Comparison of ENCODE assay signal across 8 cellular contexts in genomic region chr17:35051579-35052239, GRCh38. TPM values are rescaled to one million over a fixed set of nuclear protein-coding genes. Genes with fewer than 3 reads are reported as not detected.
DNase-seq lines count a peak whose midpoint lies in the region; ATAC-seq, FAIRE-seq and TF ChIP-seq lines count a peak whose summit lies in the region.

No MANE protein-coding gene starts in this region.

- CTCF ChIA-PET in K562 (lab: Yijun Ruan, JAX; ENCODE audit: low intra/inter-chr PET ratio): no interaction called here

- POLR2A ChIA-PET in K562 (lab: Yijun Ruan, JAX): interaction anchor here (1.6 to 1.9 kb wide), 2 partner anchors 9 to 12 kb away, joined by 5 to 6 read pairs; partner anchors contain the start of gene RFFL

- no peak for TF ChIP-seq CTCF in K562 (IDR thresholded peaks at IDR 0.05 in 2 of 3, conservative IDR thresholded peaks at IDR 0.05 in 1 of 3; ENCODE audit: insufficient read depth in 2 of 3, low read depth in 1 of 3, low read length in 3 of 3)
- no peak for TF ChIP-seq CTCF in neutrophil (IDR thresholded peaks at IDR 0.05)

- no peak for TF ChIP-seq POLR2A in K562 (conservative IDR thresholded peaks at IDR 0.05)

- TF ChIP-seq RAD21 in K562 (CRISPR knock-in tag; conservative IDR thresholded peaks at IDR 0.05 in 1 of 2, IDR thresholded peaks at IDR 0.05 in 1 of 2): no peak

- peak overlapping the region; percentile 55 for H3K27ac ChIP-seq in HUES48 (ENCODE audit: low read depth, low read length)
- H3K27ac ChIP-seq in K562 (ENCODE audit: extremely low read depth, low read depth, low read length): peak overlapping the region; percentile 75; the same call in 2 of the 3 replicates
- peak overlapping the region; percentile 97 for H3K27ac ChIP-seq in neutrophil

- H3K36me3 ChIP-seq in HUES48 (ENCODE audit: control insufficient read depth, insufficient read depth, low read length): no peaks in the 10 kb centered on the region
- no peaks in the 10 kb centered on the region for H3K36me3 ChIP-seq in K562 (ENCODE audit: control insufficient read depth, insufficient read depth, low read length)
- H3K36me3 ChIP-seq in neutrophil: peaks cover 4% of the 10 kb centered on the region

- DNase-seq in GM03348 (ENCODE audit: low spot score) (peak; percentile 21), K562 (ENCODE audit: extremely low read depth in 1 of 4, low spot score in 3 of 4) (no peak), HTR-8/SVneo (ENCODE audit: insufficient read length, low spot score) (no peak), occipital lobe (lab: John Stamatoyannopoulos, UW) (no peak)

- TSS peak; percentile 17 for BruUV-seq in K562 (replicated peaks; lab: Mats Ljungman, UMichigan)

- H3K9ac ChIP-seq in HUES48 (ENCODE audit: low read depth, low read length): no peak overlapping the region
- peak overlapping the region in 1 of 2 experiments; percentile 40; a peak in 2 of 4 replicates for H3K9ac ChIP-seq in K562 (ENCODE audit: insufficient read depth in 1 of 2, low read depth in 2 of 2, low read length in 2 of 2)

- ATAC-seq in K562 (peak; percentile 43; the same call in 2 of the 3 replicates), HG03439 (IDR thresholded peaks at IDR 0.05; ENCODE audit: unreplicated experiment) (no peak), HG03175 (IDR thresholded peaks at IDR 0.05; ENCODE audit: unreplicated experiment) (no peak)

- 23% methylated on average over 6 of the region's 6 CpGs for WGBS in K562 (ENCODE audit: insufficient coverage, low coverage, missing lambda C conversion rate)

- H3K9me1 ChIP-seq in K562 (ENCODE audit: control insufficient read depth, insufficient read depth, low read length): no peaks in the 10 kb centered on the region

- no peaks in the 10 kb centered on the region for H4K20me1 ChIP-seq in K562 (replicated peaks; ENCODE audit: control insufficient read depth, insufficient read depth, low read length)

- intact Hi-C loops in K562 (cut with micrococcal nuclease): no loop called here

- peak overlapping the region; percentile 63 for H3K4me2 ChIP-seq in K562 (ENCODE audit: insufficient read depth, low read length)

- TF ChIP-seq EP300 in K562 (IDR thresholded peaks at IDR 0.05; ENCODE audit: low read length): no peak

- H3K79me2 ChIP-seq in K562 (ENCODE audit: control insufficient read depth, insufficient read depth, low read length): no peaks in the 10 kb centered on the region; the same call in 1 of the 3 replicates

- in situ Hi-C loops in K562 (cut with MboI): no loop called here

- H3K4me1 ChIP-seq in HUES48 (ENCODE audit: control insufficient read depth, insufficient read depth, low read length): peaks cover 26% of the 10 kb centered on the region
- peaks cover 4 to 14% of the 10 kb centered on the region in 2 experiments for H3K4me1 ChIP-seq in K562 (replicated peaks in 1 of 2; ENCODE audit: control insufficient read depth in 2 of 2, insufficient read depth in 2 of 2, low read length in 2 of 2)
- peaks cover 60 to 72% of the 10 kb centered on the region in 2 experiments for H3K4me1 ChIP-seq in neutrophil (ENCODE audit: control insufficient read depth in 1 of 2, insufficient read depth in 1 of 2, low read depth in 1 of 2, low read length in 1 of 2)

- H2AFZ ChIP-seq in K562 (ENCODE audit: low read depth, low read length): peak overlapping the region; percentile 78

- no peaks in the 10 kb centered on the region for H3K9me3 ChIP-seq in HUES48 (ENCODE audit: control insufficient read depth, insufficient read depth, low read length)
- no peaks in the 10 kb centered on the region for H3K9me3 ChIP-seq in K562 (replicated peaks; ENCODE audit: control insufficient read depth, insufficient read depth, low read depth, low read length)
- H3K9me3 ChIP-seq in neutrophil: no peaks in the 10 kb centered on the region

- FAIRE-seq in K562 (lab: Jason Lieb, UNC) (peak; percentile 49), HTR-8/SVneo (lab: Jason Lieb, UNC) (no peak)

- H3K4me3 ChIP-seq in HUES48 (ENCODE audit: low read depth, low read length): no peak overlapping the region
- H3K4me3 ChIP-seq in K562: no peak overlapping the region
- peak overlapping the region; percentile 59 to 65 for H3K4me3 ChIP-seq in neutrophil (ENCODE audit: low read depth in 1 of 2, low read length in 1 of 2)

- H3K27me3 ChIP-seq in HUES48 (ENCODE audit: control insufficient read depth, insufficient read depth, low read length) (no peaks in the 10 kb centered on the region), K562 (ENCODE audit: control insufficient read depth in 2 of 2, insufficient read depth in 2 of 2, low read length in 2 of 2) (no peaks in the 10 kb centered on the region), neutrophil (no peaks in the 10 kb centered on the region)

TF ChIP-seq in K562, 482 proteins besides CTCF, POLR2A, EP300 and RAD21:
- TF ChIP-seq ZNF316 (IDR thresholded peaks at IDR 0.05) (peak; percentile 83), MTF1 (CRISPR knock-in tag; IDR thresholded peaks at IDR 0.05; ENCODE audit: borderline replicate concordance) (no peak), HMBOX1 (IDR thresholded peaks at IDR 0.05) (0 out of 2 replicates have a peak, but pooled peaks have one; percentile 7), C11orf30 (IDR thresholded peaks at IDR 0.05; ENCODE audit: low read depth) (peak; percentile 75), POU5F1 (IDR thresholded peaks at IDR 0.05; ENCODE audit: borderline replicate concordance, low read depth, low read length, partially characterized antibody) (no peak), MLX (CRISPR knock-in tag; conservative IDR thresholded peaks at IDR 0.05) (no peak), SMAD1 (IDR thresholded peaks at IDR 0.05; ENCODE audit: low read depth, low read length, partially characterized antibody) (no peak), ARID1B (IDR thresholded peaks at IDR 0.05) (0 out of 2 replicates have a peak, but pooled peaks have one; percentile 1)

RNA-seq across cellular contexts. Expression of gene RFFL, which starts 11.8 kb away (rescaled TPM):
- total RNA-seq in K562 (2011; cell fraction: chromatin; rRNA removed; ENCODE audit: low replicate concordance): 11.5 and 14.4 TPM in 2 replicates
- 9.2 and 10.5 TPM in 2 replicates for total RNA-seq in K562 (2011; cell fraction: nucleolus; rRNA removed)
- total RNA-seq in K562 (2011; cell fraction: nucleoplasm; rRNA removed): 11.7 and 23.2 TPM in 2 replicates
- total RNA-seq in K562 (2014; rRNA removed) (12.7 and 16.4 TPM in 2 replicates), K562 (2014; rRNA removed; fragmentation: Illumina TruSeq; extraction: Trizol) (12.5 and 12.8 TPM in 2 replicates), K562 (2015; rRNA removed; fragmentation: Illumina TruSeq; extraction: Trizol) (12.4 and 12.5 TPM in 2 replicates), K562 (2021) (18.1 and 19.3 TPM in 2 replicates), occipital lobe (7.8 TPM)
- polyA plus RNA-seq in K562 (2011; rRNA removed) (11.9 and 15.9 TPM in 2 replicates), K562 (2014; fragmentation: Illumina TruSeq; extraction: Trizol) (13.7 and 13.9 TPM in 2 replicates), K562 (2014; fragmentation: Nextera tagmentation; extraction: Ambion mirVana) (1 to 10 TPM; 3.4 to 3.7 TPM), K562 (2014; rRNA removed) (9.2 and 9.6 TPM in 2 replicates)
- 12.4 and 14.9 TPM in 2 replicates for polyA plus RNA-seq in K562 (2011; cell fraction: cytosol; rRNA removed)
- polyA plus RNA-seq in K562 (2011; cell fraction: nucleus; rRNA removed): 4.3 and 7.3 TPM in 2 replicates
- 11.4 and 12.5 TPM in 2 replicates for polyA plus RNA-seq in K562 (2012)
- polyA minus RNA-seq in K562 (2011; rRNA and poly(A)+ RNA removed): 21.2 and 39.4 TPM in 2 replicates
- 16.7 and 19.7 TPM in 2 replicates for polyA minus RNA-seq in K562 (2011; cell fraction: cytosol; rRNA and poly(A)+ RNA removed)
- 3.3 and 3.5 TPM in 2 replicates for polyA minus RNA-seq in K562 (2011; cell fraction: nucleus; rRNA and poly(A)+ RNA removed)

Comparison
In these comparisons a context has a peak if more than half of its experiments do, and no peak if none do; other contexts are left out.
1. H3K4me3 ChIP-seq: peak in neutrophil (2 of 2); none in HUES48 (single experiment) and K562 (single experiment).
2. Peak in every context shown above with its lines, with median percentiles within 50 percentile points of each other: H3K27ac ChIP-seq.